In genomic region chr7:112982441-112983063, GRCh38 we compare ENCODE assay signal across 12 cellular contexts.
DNase-seq lines count a peak whose midpoint lies in the region; ATAC-seq, FAIRE-seq and TF ChIP-seq lines count a peak whose summit lies in the region.
"Had no signal": no experiment of that assay in that cellular context is flagged by ENCODE, and none has a peak within 500 bp of the region (broad histone marks: within the 10 kb centered on the region; RNA-seq: fewer than 3 reads in every experiment).

No MANE protein-coding gene starts in this region.

- H3K4me1 ChIP-seq in adipocyte (ENCODE audit: control insufficient read depth, insufficient read depth, low read length), result peaks cover 32% of the 10 kb centered on the region
- no peaks in the 10 kb centered on the region for H3K4me1 ChIP-seq in CD8-positive, alpha-beta T cell (ENCODE audit: insufficient read depth, low read length)

- no peak overlapping the region for H3K27ac ChIP-seq in CD8-positive, alpha-beta T cell (ENCODE audit: low read depth, low read length)
- H3K27ac ChIP-seq in WERI-Rb-1, result no peak overlapping the region

- peaks cover 14% of the 10 kb centered on the region for H3K27me3 Mint-ChIP-seq in CD8-positive, alpha-beta T cell (ENCODE audit: low read depth)

- no peaks in the 10 kb centered on the region for H3K36me3 Mint-ChIP-seq in CD8-positive, alpha-beta T cell

- no peak for FAIRE-seq in GM19239 (lab: Jason Lieb, UNC)
- FAIRE-seq: D721Med had no signal

- ATAC-seq in GM18870 (IDR thresholded peaks at IDR 0.05; ENCODE audit: unreplicated experiment), result peak; percentile 78
- ATAC-seq in GM21529 (IDR thresholded peaks at IDR 0.05; ENCODE audit: unreplicated experiment), result peak; percentile 76
- peak; percentile 70 for ATAC-seq in HG03095 (IDR thresholded peaks at IDR 0.05; ENCODE audit: unreplicated experiment)
- no peak for ATAC-seq in CD8-positive, alpha-beta T cell
- ATAC-seq: activated T-helper 17 cell treated with anti-CD3 and anti-CD28 coated beads, Interleukin-2, amount 50 U/mL, for 72 hours had no signal

- no peak overlapping the region for H3K27ac Mint-ChIP-seq in CD8-positive, alpha-beta T cell
- H3K27ac Mint-ChIP-seq: activated T-helper 17 cell treated with anti-CD3 and anti-CD28 coated beads, Interleukin-2, amount 50 U/mL, for 72 hours had no signal

- CTCF ChIA-PET in CD8-positive, alpha-beta T cell (lab: Charles Lee), result no interaction called here

- H3K4me3 ChIP-seq in adipocyte (ENCODE audit: low read length) (no peak overlapping the region), WERI-Rb-1 (ENCODE audit: low read depth, low read length) (no peak overlapping the region)
- H3K4me3 ChIP-seq in CD8-positive, alpha-beta T cell (ENCODE audit: low read depth, low read length), result no peak overlapping the region

- H3K36me3 ChIP-seq in adipocyte (ENCODE audit: control insufficient read depth, insufficient read depth, low read length, severe bottlenecking) (no peaks in the 10 kb centered on the region), WERI-Rb-1 (no peaks in the 10 kb centered on the region)
- no peaks in the 10 kb centered on the region for H3K36me3 ChIP-seq in CD8-positive, alpha-beta T cell (ENCODE audit: insufficient read depth, low read length)

- no peak for TF ChIP-seq CTCF in CD8-positive, alpha-beta T cell (IDR thresholded peaks at IDR 0.05)
- TF ChIP-seq CTCF in WERI-Rb-1 (IDR thresholded peaks at IDR 0.05; ENCODE audit: low read depth, low read length), result no peak

- H3K9me3 Mint-ChIP-seq in CD8-positive, alpha-beta T cell, result no peaks in the 10 kb centered on the region
- H3K9me3 Mint-ChIP-seq: activated T-helper 17 cell treated with anti-CD3 and anti-CD28 coated beads, Interleukin-2, amount 50 U/mL, for 72 hours; neural crest cell had no signal

- intact Hi-C loops in CD8-positive, alpha-beta T cell (cut with DNase I, micrococcal nuclease), result no loop called here

- no peak overlapping the region for H3K4me3 Mint-ChIP-seq in CD8-positive, alpha-beta T cell
- H3K4me3 Mint-ChIP-seq: activated T-helper 17 cell treated with anti-CD3 and anti-CD28 coated beads, Interleukin-2, amount 50 U/mL, for 72 hours; neural crest cell had no signal

- POLR2A ChIA-PET in CD8-positive, alpha-beta T cell (lab: Charles Lee), result no interaction called here

- H3K9ac ChIP-seq in adipocyte (ENCODE audit: low read length), result peak overlapping the region; percentile 50

- DNase-seq in adipocyte (ENCODE audit: low read depth) (peak; percentile 29), GM19239 (ENCODE audit: insufficient read length, low spot score) (no peak), WERI-Rb-1 (no peak)
- DNase-seq in activated naive CD4-positive, alpha-beta T cell treated with Interleukin-2 at 50 U/mL for 16 hours, result no peak
- DNase-seq in CD8-positive, alpha-beta T cell, result no peak
- DNase-seq: stimulated activated naive CD4-positive, alpha-beta T cell treated with Interleukin-2 at 50 U/mL for 16 hours had no signal

- H3K27me3 ChIP-seq in adipocyte (replicated peaks; ENCODE audit: control insufficient read depth, insufficient read depth, low read length), result no peaks in the 10 kb centered on the region
- H3K27me3 ChIP-seq in CD8-positive, alpha-beta T cell (ENCODE audit: insufficient read depth, low read length), result no peaks in the 10 kb centered on the region
- no peaks in the 10 kb centered on the region for H3K27me3 ChIP-seq in WERI-Rb-1 (ENCODE audit: insufficient read depth, low read depth, severe bottlenecking)

- H3K9me3 ChIP-seq in adipocyte (ENCODE audit: control insufficient read depth, low read length) (no peaks in the 10 kb centered on the region), WERI-Rb-1 (ENCODE audit: severe bottlenecking) (no peaks in the 10 kb centered on the region)
- no peaks in the 10 kb centered on the region for H3K9me3 ChIP-seq in CD8-positive, alpha-beta T cell (ENCODE audit: low read length)

- H3K4me1 Mint-ChIP-seq in CD8-positive, alpha-beta T cell (ENCODE audit: low read depth), result no peaks in the 10 kb centered on the region
- H3K4me1 Mint-ChIP-seq: activated T-helper 17 cell treated with anti-CD3 and anti-CD28 coated beads, Interleukin-2, amount 50 U/mL, for 72 hours had no signal
